In genomic region chr4:140884431-140885058, GRCh38 we compare ENCODE assay signal across 8 cellular contexts.
DNase-seq lines count a peak whose midpoint lies in the region; ATAC-seq, FAIRE-seq and TF ChIP-seq lines count a peak whose summit lies in the region.

No MANE protein-coding gene starts in this region.

- H3K9me3 ChIP-seq in right cardiac atrium (ENCODE audit: control insufficient read depth, low read length) = no peaks in the 10 kb centered on the region

- H3K27ac Mint-ChIP-seq in activated naive CD8-positive, alpha-beta T cell treated with anti-CD3 and anti-CD28 coated beads for 36 hours = no peak overlapping the region

- H3K27ac ChIP-seq in right cardiac atrium (ENCODE audit: low read length) = no peak overlapping the region

- H3K9me3 Mint-ChIP-seq in activated naive CD8-positive, alpha-beta T cell treated with anti-CD3 and anti-CD28 coated beads for 36 hours = peaks cover 11% of the 10 kb centered on the region

- FAIRE-seq in D721Med (lab: Jason Lieb, UNC) = peak; percentile 79

- H3K4me3 Mint-ChIP-seq in activated naive CD8-positive, alpha-beta T cell treated with anti-CD3 and anti-CD28 coated beads for 36 hours = no peak overlapping the region

- H3K27me3 ChIP-seq in right cardiac atrium (ENCODE audit: control insufficient read depth, insufficient read depth) = no peaks in the 10 kb centered on the region

- no peaks in the 10 kb centered on the region for H3K27me3 Mint-ChIP-seq in activated naive CD8-positive, alpha-beta T cell treated with anti-CD3 and anti-CD28 coated beads for 36 hours

- ATAC-seq in GM19043 (IDR thresholded peaks at IDR 0.05; ENCODE audit: low read depth, unreplicated experiment) (peak; percentile 93), HG03108 (IDR thresholded peaks at IDR 0.05; ENCODE audit: unreplicated experiment) (peak; percentile 67), right cardiac atrium (peak; percentile 76 to 78), HG03045 (IDR thresholded peaks at IDR 0.05; ENCODE audit: unreplicated experiment) (no peak)

- no peaks in the 10 kb centered on the region for H3K36me3 Mint-ChIP-seq in activated naive CD8-positive, alpha-beta T cell treated with anti-CD3 and anti-CD28 coated beads for 36 hours

- intact Hi-C loops in right cardiac atrium (cut with DNase I) = loop anchor here in 3 of 4 donors (2.0 to 5.0 kb wide), 2 partner anchors 22 to 248 kb away; partner anchors contain the start of gene RNF150 (in 2 of the 3)

- no peaks in the 10 kb centered on the region for H3K4me1 ChIP-seq in right cardiac atrium (ENCODE audit: control insufficient read depth, insufficient read depth, low read length)

- TF ChIP-seq CTCF in D721Med (IDR thresholded peaks at IDR 0.05; ENCODE audit: insufficient read depth, missing control alignments) = peak; percentile 66

- WGBS in right cardiac atrium = 47% methylated on average over 4 of the region's 4 CpGs

- no peak overlapping the region for H3K4me3 ChIP-seq in right cardiac atrium (ENCODE audit: low read length)

- no peaks in the 10 kb centered on the region for H3K4me1 Mint-ChIP-seq in activated naive CD8-positive, alpha-beta T cell treated with anti-CD3 and anti-CD28 coated beads for 36 hours

- DNase-seq in D721Med (ENCODE audit: insufficient read length, low spot score) (no peak), NCI-H2227 (lab: John Stamatoyannopoulos, UW; ENCODE audit: unreplicated experiment) (peak; percentile 62), right cardiac atrium (peak in 2 of 3 donors; percentile 35 to 44)
- DNase-seq in activated naive CD8-positive, alpha-beta T cell treated with anti-CD3 and anti-CD28 coated beads for 36 hours = peak; percentile 2
- DNase-seq in stimulated activated CD8-positive, alpha-beta memory T cell treated with anti-CD3 and anti-CD28 coated beads, Interleukin-4, amount 100 ng/mL, for 48 hours = peak; percentile 31
